11 cellular contexts compared by ENCODE assay signal in genomic region chr5:167982-168660, GRCh38. TPM values are rescaled to one million over a fixed set of nuclear protein-coding genes. Genes with fewer than 3 reads are reported as not detected.
DNase-seq lines count a peak whose midpoint lies in the region; ATAC-seq and TF ChIP-seq lines count a peak whose summit lies in the region.
"Had no signal": no experiment of that assay in that cellular context is flagged by ENCODE, and none has a peak within 500 bp of the region (broad histone marks: within the 10 kb centered on the region; RNA-seq: fewer than 3 reads in every experiment).

No MANE protein-coding gene starts in this region.

- H3K27ac Mint-ChIP-seq in osteocyte (ENCODE audit: unreplicated experiment): peak overlapping the region; percentile 96

- H3K4me3 ChIP-seq in coronary artery: no peak overlapping the region

- H3K4me3 Mint-ChIP-seq in osteocyte (ENCODE audit: unreplicated experiment): peak overlapping the region; percentile 49

- no peaks in the 10 kb centered on the region for H3K9me3 Mint-ChIP-seq in osteocyte (ENCODE audit: unreplicated experiment)

- no peaks in the 10 kb centered on the region for H3K36me3 Mint-ChIP-seq in osteocyte (ENCODE audit: unreplicated experiment)

- ATAC-seq in HG03442 (IDR thresholded peaks at IDR 0.05; ENCODE audit: unreplicated experiment): no peak
- no peak for ATAC-seq in activated CD4-positive, CD25-positive, alpha-beta regulatory T cell treated with anti-CD3 and anti-CD28 coated beads, Interleukin-2, amount 50 U/mL, for 24 hours

- peak; percentile 98 for DNase-seq in LHCN-M2 (ENCODE audit: low read depth)
- peak; percentile 54 for DNase-seq in coronary artery (ENCODE audit: low spot score)
- no peak for DNase-seq in osteocyte (ENCODE audit: extremely low spot score, unreplicated experiment)
- no peak for DNase-seq in DMS114 treated with DMSO at 0.1 percent for 48 hours (lab: John Stamatoyannopoulos, UW; ENCODE audit: unreplicated experiment)
- no peak for DNase-seq in HuH-7 (ENCODE audit: low spot score)
- DNase-seq: DMS79 treated with DMSO at 0.1 percent for 48 hours, NCI-H1048 had no signal

- no peaks in the 10 kb centered on the region for H3K27me3 Mint-ChIP-seq in osteocyte (ENCODE audit: unreplicated experiment)

- H3K4me1 Mint-ChIP-seq in osteocyte (ENCODE audit: unreplicated experiment): peaks cover 40% of the 10 kb centered on the region

- H3K27ac ChIP-seq in C4-2B: peak overlapping the region; percentile 44; the same call in 1 of the 2 replicates
- no peak overlapping the region for H3K27ac ChIP-seq in coronary artery

- TF ChIP-seq CTCF in C4-2B (conservative IDR thresholded peaks at IDR 0.05) (no peak), coronary artery (IDR thresholded peaks at IDR 0.05) (no peak), osteocyte (IDR thresholded peaks at IDR 0.05) (no peak)

RNA-seq across cellular contexts. Expression of gene LRRC14B, which starts 23.2 kb away (rescaled TPM):
- total RNA-seq in LHCN-M2 (2014; rRNA removed) (0.06 TPM in 1 of 2 replicates, not detected in the other), osteocyte (not detected in 2 replicates)
- not detected for polyA plus RNA-seq in LHCN-M2 (2012)
- total RNA-seq: aorta had no signal
- polyA plus RNA-seq: aorta had no signal

RNA-seq across cellular contexts. Expression of gene CCDC127, which starts 49.8 kb away (rescaled TPM):
- 5.0 and 6.2 TPM in 2 replicates for total RNA-seq in LHCN-M2 (2014; rRNA removed)
- 3.3 TPM for polyA plus RNA-seq in LHCN-M2 (2012)
- total RNA-seq in osteocyte: 9.9 and 11.1 TPM in 2 replicates

RNA-seq across cellular contexts. Expression of gene SDHA, which starts 50.0 kb away (rescaled TPM):
- total RNA-seq in LHCN-M2 (2014; rRNA removed) (72.8 and 78.4 TPM in 2 replicates), osteocyte (130 and 136 TPM in 2 replicates)
- polyA plus RNA-seq in LHCN-M2 (2012): 107 TPM

Comparison
In these comparisons a context has a peak if more than half of its experiments do, and no peak if none do; other contexts are left out.
1. DNase-seq: peak in LHCN-M2 (single experiment) and coronary artery (single experiment); none in osteocyte (single experiment), DMS114 treated with DMSO at 0.1 percent for 48 hours (single experiment) and HuH-7 (single experiment).